1 cellular context compared by ENCODE assay signal in genomic region chr2:42214669-42215068, GRCh38.
A peak's percentile ranks its signal among the peaks of the same experiment; 100 is the strongest.
TF ChIP-seq lines count a peak whose summit lies in the region.

No MANE protein-coding gene starts in this region.

TF ChIP-seq in HepG2, 621 proteins besides CTCF, POLR2A, EP300 and RAD21 (continued from another document):
- TF ChIP-seq GLI4 (CRISPR knock-in tag; IDR thresholded peaks at IDR 0.05; ENCODE audit: borderline replicate concordance) = no peak
- 0 out of 2 replicates have a peak, but pooled peaks have one; percentile 66 for TF ChIP-seq PAF1 (CRISPR knock-in tag; IDR thresholded peaks at IDR 0.05)
- peak; percentile 25; the same call in 1 of the 2 replicates for TF ChIP-seq ZNF580 (CRISPR knock-in tag; IDR thresholded peaks at IDR 0.05; ENCODE audit: borderline replicate concordance, low read depth)
- peak; percentile 45; the same call in 1 of the 2 replicates for TF ChIP-seq ERF (CRISPR knock-in tag; IDR thresholded peaks at IDR 0.05)
- peak; percentile 95 for TF ChIP-seq RBM22 (optimal IDR thresholded peaks at IDR 0.05; ENCODE audit: low read length)
- TF ChIP-seq CREBL2 (CRISPR knock-in tag; IDR thresholded peaks at IDR 0.05; ENCODE audit: borderline replicate concordance) = no peak
- no peak for TF ChIP-seq ZNF883 (CRISPR knock-in tag; IDR thresholded peaks at IDR 0.05; ENCODE audit: not compliant biosample characterization)
- no peak for TF ChIP-seq PHB2 (IDR thresholded peaks at IDR 0.05; ENCODE audit: partially characterized antibody)
